In genomic region chr3:169104972-169105371, GRCh38 we compare ENCODE assay signal across 19 cellular contexts.
A peak's percentile ranks its signal among the peaks of the same experiment; 100 is the strongest.
DNase-seq lines count a peak whose midpoint lies in the region; ATAC-seq and TF ChIP-seq lines count a peak whose summit lies in the region.
"Had no signal": no experiment of that assay in that cellular context is flagged by ENCODE, and none has a peak within 500 bp of the region (broad histone marks: within the 10 kb centered on the region; RNA-seq: fewer than 3 reads in every experiment).

No MANE protein-coding gene starts in this region.

- H3K4ac ChIP-seq in mesenchymal stem cell (ENCODE audit: low read depth in 1 of 2, low read length in 2 of 2), result no peak overlapping the region

- no peak for TF ChIP-seq CTCF in Loucy (conservative IDR thresholded peaks at IDR 0.05; ENCODE audit: low read length)
- TF ChIP-seq CTCF in mammary epithelial cell (conservative IDR thresholded peaks at IDR 0.05 in 1 of 2, IDR thresholded peaks at IDR 0.05 in 1 of 2; ENCODE audit: extremely low read depth in 1 of 2, insufficient read depth in 1 of 2, low read depth in 1 of 2, low read length in 2 of 2), result no peak

- no peak overlapping the region for H2BK120ac ChIP-seq in mesenchymal stem cell (ENCODE audit: low read depth, low read length)

- in situ Hi-C loops in mammary epithelial cell (cut with MboI; ENCODE audit: low sequenced_read_pairs in 2 of 2), result no loop called here

- H4K20me1 ChIP-seq in Loucy (ENCODE audit: insufficient read depth, low read length, poor library complexity, severe bottlenecking) (no peaks in the 10 kb centered on the region), mammary epithelial cell (ENCODE audit: insufficient read depth, low read length) (no peaks in the 10 kb centered on the region)

- DNase-seq in EH (ENCODE audit: low read depth) (peak; percentile 36), mammary epithelial cell (no peak), mesenchymal stem cell (peak; percentile 65), pons (ENCODE audit: low spot score) (no peak), NCI-H1694 treated with DMSO at 0.1 percent for 48 hours (lab: John Stamatoyannopoulos, UW) (no peak)
- DNase-seq: activated CD4-positive, alpha-beta T cell treated with anti-CD3 and anti-CD28 coated beads, Interleukin-2, amount 50 U/mL, for 1 hour; activated naive CD8-positive, alpha-beta T cell treated with anti-CD3 and anti-CD28 coated beads for 36 hours; activated T-cell treated with anti-CD3 and anti-CD28 coated beads, Interleukin-2, amount 50 U/mL, for 24 hours; cerebellar nuclear complex; NCI-H2081; NCI-H748 treated with DMSO at 0.1 percent for 48 hours; SHP77; T-helper 9 cell; upper lobe of left lung had no signal

- H4K91ac ChIP-seq in mesenchymal stem cell (ENCODE audit: low read length), result no peak overlapping the region

- no peaks in the 10 kb centered on the region for H3K9me2 ChIP-seq in Loucy (replicated peaks; ENCODE audit: low read depth, low read length)

- ATAC-seq in GM21360 (IDR thresholded peaks at IDR 0.05; ENCODE audit: unreplicated experiment) (no peak), GM21619 (IDR thresholded peaks at IDR 0.05; ENCODE audit: unreplicated experiment) (no peak)
- ATAC-seq: stimulated activated memory B cell treated with anti-CD40 and anti-IgM and Interleukin-4, amounts not matched to agents 10 μg/mL and 1 μg/mL and 100 μg/mL, for 72 hours had no signal

- peaks cover 2% of the 10 kb centered on the region for H3K79me1 ChIP-seq in mesenchymal stem cell (replicated peaks; ENCODE audit: low read length, poor library complexity, severe bottlenecking)

- no peak overlapping the region for H3K23ac ChIP-seq in mesenchymal stem cell (ENCODE audit: low read length in 2 of 2)

- H3K9ac ChIP-seq in Loucy (ENCODE audit: low read depth, low read length, poor library complexity, severe bottlenecking) (peak overlapping the region; percentile 4), mammary epithelial cell (ENCODE audit: insufficient read depth, low read length) (no peak overlapping the region), mesenchymal stem cell (ENCODE audit: low read length) (no peak overlapping the region)

- H3K27me3 ChIP-seq in Loucy (ENCODE audit: insufficient read depth, low read length, poor library complexity, severe bottlenecking) (no peaks in the 10 kb centered on the region), mammary epithelial cell (ENCODE audit: insufficient read depth, low read length) (no peaks in the 10 kb centered on the region), mesenchymal stem cell (ENCODE audit: control insufficient read depth in 1 of 2, insufficient read depth in 1 of 2, low read length in 2 of 2) (no peaks in the 10 kb centered on the region)
- H3K27me3 ChIP-seq: neutrophil, upper lobe of left lung had no signal

- H4K8ac ChIP-seq in mesenchymal stem cell (ENCODE audit: low read length), result no peak overlapping the region

- H3F3A ChIP-seq in Loucy (ENCODE audit: low read depth), result no peaks in the 10 kb centered on the region

- H2BK15ac ChIP-seq in mesenchymal stem cell (ENCODE audit: low read depth, poor library complexity, severe bottlenecking), result no peak overlapping the region

- H3K36me3 ChIP-seq in Loucy (ENCODE audit: insufficient read depth, low read length) (no peaks in the 10 kb centered on the region), mammary epithelial cell (ENCODE audit: insufficient read depth, low read length) (peaks cover 4% of the 10 kb centered on the region), mesenchymal stem cell (ENCODE audit: control insufficient read depth in 1 of 2, insufficient read depth in 2 of 2, low read depth in 1 of 2, low read length in 2 of 2) (no peaks in the 10 kb centered on the region)
- H3K36me3 ChIP-seq: neutrophil had no signal

- H3K9me3 ChIP-seq in Loucy (ENCODE audit: insufficient read depth, low read depth, low read length) (no peaks in the 10 kb centered on the region), mammary epithelial cell (replicated peaks; ENCODE audit: insufficient read depth, low read length) (no peaks in the 10 kb centered on the region), mesenchymal stem cell (ENCODE audit: control insufficient read depth, low read length) (no peaks in the 10 kb centered on the region)
- H3K9me3 ChIP-seq: neutrophil, upper lobe of left lung had no signal

- intact Hi-C loops in mammary epithelial cell (cut with micrococcal nuclease), result no loop called here

- H3K79me2 ChIP-seq in Loucy (ENCODE audit: insufficient read depth, low read length), result no peaks in the 10 kb centered on the region
- no peaks in the 10 kb centered on the region for H3K79me2 ChIP-seq in mammary epithelial cell (ENCODE audit: insufficient read depth, low read length)

- H3K27ac ChIP-seq in mammary epithelial cell (ENCODE audit: insufficient read depth, low read depth, low read length) (peak overlapping the region; percentile 18), mesenchymal stem cell (ENCODE audit: low read length, poor library complexity, severe bottlenecking) (peak overlapping the region; percentile 88)
- H3K27ac ChIP-seq: neutrophil had no signal

- H3K4me3 ChIP-seq in Loucy (ENCODE audit: low read length, poor library complexity, severe bottlenecking) (peak overlapping the region; percentile 52), mammary epithelial cell (replicated peaks in 1 of 3; ENCODE audit: insufficient read depth in 1 of 3, low read depth in 2 of 3, low read length in 3 of 3) (no peak overlapping the region), mesenchymal stem cell (ENCODE audit: insufficient read depth in 1 of 2, low read depth in 1 of 2, low read length in 2 of 2) (no peak overlapping the region)
- H3K4me3 ChIP-seq: upper lobe of left lung had no signal

- WGBS in mammary epithelial cell (ENCODE audit: low coverage, missing lambda C conversion rate), result 76% methylated on average over 5 of the region's 5 CpGs
- WGBS in mesenchymal stem cell, result no CpG with 5 or more reads among the region's 5 CpGs

- H3K18ac ChIP-seq in mesenchymal stem cell (ENCODE audit: low read depth in 1 of 2, low read length in 2 of 2), result no peak overlapping the region

- peak overlapping the region; percentile 79 for H3K4me2 ChIP-seq in Loucy (ENCODE audit: low read depth, low read length, poor library complexity, severe bottlenecking)
- peak overlapping the region; percentile 37 for H3K4me2 ChIP-seq in mammary epithelial cell (ENCODE audit: insufficient read depth, low read depth, low read length)
- H3K4me2 ChIP-seq in mesenchymal stem cell (ENCODE audit: low read length, poor library complexity, severe bottlenecking), result peak overlapping the region; percentile 43

- H3K4me1 ChIP-seq in Loucy (ENCODE audit: insufficient read depth, low read length, poor library complexity, severe bottlenecking) (peaks cover 45% of the 10 kb centered on the region), mammary epithelial cell (ENCODE audit: insufficient read depth, low read length) (peaks cover 9% of the 10 kb centered on the region), mesenchymal stem cell (ENCODE audit: control insufficient read depth, insufficient read depth, low read depth, low read length) (peaks cover 1% of the 10 kb centered on the region)

- CTCF ChIA-PET in mammary epithelial cell (lab: Charles Lee; ENCODE audit: low non-redundant PET), result no interaction called here

- H2AFZ ChIP-seq in Loucy (ENCODE audit: low read length) (no peak overlapping the region), mammary epithelial cell (ENCODE audit: low read depth, low read length) (no peak overlapping the region), mesenchymal stem cell (ENCODE audit: low read depth, low read length) (no peak overlapping the region)

- dilution Hi-C loops in mammary epithelial cell (cut with HindIII; ENCODE audit: low sequenced_read_pairs), result no loop called here

- no peak overlapping the region for H3K14ac ChIP-seq in mesenchymal stem cell (ENCODE audit: low read length in 2 of 2)

- no peak overlapping the region for H2AK5ac ChIP-seq in mesenchymal stem cell (ENCODE audit: low read length, severe bottlenecking)

- no peak overlapping the region for H2BK12ac ChIP-seq in mesenchymal stem cell (ENCODE audit: low read length in 2 of 2)

- no peak overlapping the region for H2BK5ac ChIP-seq in mesenchymal stem cell (ENCODE audit: low read depth, low read length, poor library complexity, severe bottlenecking)

- no TSS peak for BruUV-seq in mammary epithelial cell (replicated peaks; lab: Mats Ljungman, UMichigan)

Comparison
In these comparisons a context has a peak if more than half of its experiments do, and no peak if none do; other contexts are left out.
1. DNase-seq: peak in EH (single experiment) and mesenchymal stem cell (single experiment); none in mammary epithelial cell (single experiment), pons (single experiment) and NCI-H1694 treated with DMSO at 0.1 percent for 48 hours (single experiment).
2. Peak in every context shown above with its lines, with median percentiles within 50 percentile points of each other: H3K4me2 ChIP-seq.